In genomic region chr20:36337886-36338285, GRCh38 we compare ENCODE assay signal across 4 cellular contexts.
"Had no signal": no experiment of that assay in that cellular context is flagged by ENCODE, and none has a peak within 500 bp of the region (broad histone marks: within the 10 kb centered on the region; RNA-seq: fewer than 3 reads in every experiment).

No MANE protein-coding gene starts in this region.

- H3K36me3 Mint-ChIP-seq: IgD-negative memory B cell had no signal

- H3K9ac ChIP-seq: GM23248 had no signal

- H3K4me3 Mint-ChIP-seq: IgD-negative memory B cell had no signal

- H3K27ac Mint-ChIP-seq: IgD-negative memory B cell had no signal

- DNase-seq: GM23248, GOT3, HCEC 1CT had no signal

- H2AFZ ChIP-seq: GM23248 had no signal

- H3K27ac ChIP-seq: GM23248 had no signal

- H3K4me3 ChIP-seq: GM23248 had no signal
